ENCODE assay signal across 9 cellular contexts in the genomic region with DNA sequence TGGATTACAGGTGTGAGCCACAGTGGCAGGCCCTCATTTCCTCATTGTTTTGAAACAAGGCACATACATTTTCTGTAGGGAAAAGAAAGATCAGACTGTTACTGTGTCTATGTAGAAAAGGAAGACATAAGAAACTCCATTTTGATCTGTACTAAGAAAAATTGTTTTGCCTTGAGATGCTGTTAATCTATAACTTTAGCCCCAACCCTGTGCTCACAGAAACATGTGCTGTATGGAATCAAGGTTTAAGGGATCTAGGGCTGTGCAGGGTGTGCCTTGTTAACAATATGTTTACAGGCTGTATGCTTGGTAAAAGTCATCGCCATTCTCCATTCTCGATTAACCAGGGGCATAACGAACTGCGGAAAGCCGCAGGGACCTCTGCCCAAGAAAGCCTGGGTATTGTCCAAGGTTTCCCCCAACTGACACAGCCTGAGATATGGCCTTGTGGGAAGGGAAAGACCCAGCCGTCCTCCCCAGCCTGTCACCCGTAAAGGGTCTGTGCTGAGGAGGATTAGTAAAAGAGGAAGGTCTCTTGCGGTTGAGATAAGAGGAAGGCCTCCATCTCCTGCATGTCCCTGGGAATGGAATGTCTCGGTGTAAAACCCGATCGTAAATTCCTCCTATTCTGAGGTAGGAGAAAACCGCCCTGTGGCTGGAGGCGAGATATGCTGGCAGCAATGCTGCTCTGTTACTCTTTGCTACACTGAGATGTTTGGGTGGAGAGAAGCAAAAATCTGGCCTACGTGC. TPM values are rescaled to one million over a fixed set of nuclear protein-coding genes. Genes with fewer than 3 reads are reported as not detected.
DNase-seq lines count a peak whose midpoint lies in the region; ATAC-seq, FAIRE-seq and TF ChIP-seq lines count a peak whose summit lies in the region.
"Not testable (repeated sequence)": the region's sequence is repeated elsewhere in the genome, so short reads cannot be mapped to it uniquely, and the experiment has no call there.
"Had no signal": no experiment of that assay in that cellular context is flagged by ENCODE, and none has a peak within 500 bp of the region (broad histone marks: within the 10 kb centered on the region; RNA-seq: fewer than 3 reads in every experiment).

No MANE protein-coding gene starts in this region.

- H3K27me3 ChIP-seq in GM12878 (replicated peaks in 1 of 2; ENCODE audit: control insufficient read depth in 2 of 2, insufficient read depth in 2 of 2, low read length in 1 of 2); pancreas: not testable (repeated sequence)

- not testable (repeated sequence) for H3K36me3 Mint-ChIP-seq in glutamatergic neuron (ENCODE audit: unreplicated experiment)

- not testable (repeated sequence) for TF ChIP-seq POLR2A in NB4 (IDR thresholded peaks at IDR 0.05; ENCODE audit: extremely low read depth, insufficient read length); GM12878 (IDR thresholded peaks at IDR 0.05; ENCODE audit: low read depth, low read length)

- CTCF ChIA-PET in GM12878 (lab: Yijun Ruan, JAX): not testable (repeated sequence)

- not testable (repeated sequence) for H3K9ac ChIP-seq in GM12878 (ENCODE audit: control insufficient read depth, insufficient read depth, low read length)

- not testable (repeated sequence) for H3K4me3 Mint-ChIP-seq in glutamatergic neuron (ENCODE audit: unreplicated experiment)

- TF ChIP-seq RAD21 in GM12878 (IDR thresholded peaks at IDR 0.05; ENCODE audit: insufficient read depth, low read depth, low read length): not testable (repeated sequence)

- TF ChIP-seq CTCF in NB4 (IDR thresholded peaks at IDR 0.05; ENCODE audit: low read depth, low read length); GM12878 (IDR thresholded peaks at IDR 0.05 in 2 of 3, conservative IDR thresholded peaks at IDR 0.05 in 1 of 3; ENCODE audit: control insufficient read depth in 2 of 3, extremely low read depth in 1 of 3, insufficient read depth in 1 of 3, low read depth in 3 of 3, low read length in 3 of 3); glutamatergic neuron (IDR thresholded peaks at IDR 0.05; ENCODE audit: partially characterized antibody, unreplicated experiment); pancreas (IDR thresholded peaks at IDR 0.05): not testable (repeated sequence)

- 40% methylated on average over 14 of the region's 14 CpGs for WGBS in GM12878 (ENCODE audit: insufficient coverage, insufficient replicate concordance, low lambda C conversion rate, missing lambda C conversion rate)
- WGBS in pancreas, 2 donors: 22 to 36% methylated on average over 14 of the region's 14 CpGs

- in situ Hi-C loops in GM12878 (cut with MboI): not testable (repeated sequence)

- peaks cover 11% of the 10 kb centered on the region for H3K4me1 Mint-ChIP-seq in glutamatergic neuron (ENCODE audit: low read depth, unreplicated experiment)

- not testable (repeated sequence) for H3K27me3 Mint-ChIP-seq in glutamatergic neuron (ENCODE audit: unreplicated experiment)

- RAD21 ChIA-PET in GM12878 (lab: Charles Lee; ENCODE audit: unreplicated experiment): not testable (repeated sequence)

- H3K4me3 ChIP-seq in NB4 (ENCODE audit: low read depth, low read length); GM12878; pancreas: not testable (repeated sequence)

- TF ChIP-seq EP300 in GM12878 (IDR thresholded peaks at IDR 0.05; ENCODE audit: borderline replicate concordance in 1 of 2, control insufficient read depth in 1 of 2, low read depth in 2 of 2, low read length in 2 of 2): not testable (repeated sequence)

- POLR2A ChIA-PET in GM12878 (lab: Charles Lee): not testable (repeated sequence)

- H3K9me3 ChIP-seq in GM12878 (replicated peaks; ENCODE audit: control insufficient read depth, insufficient read depth, low read length); pancreas: not testable (repeated sequence)

- H3K27ac Mint-ChIP-seq in glutamatergic neuron (ENCODE audit: unreplicated experiment): peak overlapping the region; percentile 3

- H3K79me2 ChIP-seq in GM12878 (ENCODE audit: control insufficient read depth, insufficient read depth, low read length): not testable (repeated sequence)

- FAIRE-seq in GM12878 (lab: Jason Lieb, UNC): not testable (repeated sequence)
- peak; percentile 66 for FAIRE-seq in pancreas (lab: Jason Lieb, UNC)

- not testable (repeated sequence) for H3K27ac ChIP-seq in GM12878 (ENCODE audit: control insufficient read depth, insufficient read depth)
- peak overlapping the region in 1 of 4 donors; percentile 13 for H3K27ac ChIP-seq in pancreas

- not testable (repeated sequence) for H4K20me1 ChIP-seq in GM12878 (ENCODE audit: control insufficient read depth, insufficient read depth)

- not testable (repeated sequence) for H3K9me3 Mint-ChIP-seq in glutamatergic neuron (ENCODE audit: unreplicated experiment)

- SMC1A ChIA-PET in GM12878 (lab: Charles Lee; ENCODE audit: uncharacterized antibody, unreplicated experiment): not testable (repeated sequence)

- intact Hi-C loops in GM12878 (cut with micrococcal nuclease; ENCODE audit: unreplicated experiment); pancreas (cut with DNase I): not testable (repeated sequence)

- not testable (repeated sequence) for H3K4me1 ChIP-seq in GM12878 (ENCODE audit: control insufficient read depth, insufficient read depth, low read length); pancreas

- not testable (repeated sequence) for H3K36me3 ChIP-seq in GM12878 (ENCODE audit: control insufficient read depth in 2 of 2, insufficient read depth in 2 of 2, low read length in 1 of 2); pancreas

- H3K4me2 ChIP-seq in GM12878 (ENCODE audit: control insufficient read depth, insufficient read depth): not testable (repeated sequence)

- H2AFZ ChIP-seq in GM12878 (ENCODE audit: control insufficient read depth, low read depth, low read length): not testable (repeated sequence)

- BruUV-seq in GM12878 (replicated peaks; lab: Mats Ljungman, UMichigan): not testable (repeated sequence)

- not testable (repeated sequence) for ATAC-seq in GM12878
- peak in 1 of 4 donors; percentile 32 for ATAC-seq in pancreas

- DNase-seq in GDM1 (lab: John Stamatoyannopoulos, UW): peak; percentile 89
- peak; percentile 61 for DNase-seq in NB4 (ENCODE audit: low read depth)
- DNase-seq in SKM-1 treated with dmso at 0.1 percent for 144 hours (lab: John Stamatoyannopoulos, UW; ENCODE audit: unreplicated experiment): peak; percentile 41
- DNase-seq in GM12878 (ENCODE audit: low read depth, low spot score); glutamatergic neuron; pancreas: not testable (repeated sequence)
- peak; percentile 36 for DNase-seq in left kidney (ENCODE audit: low read depth, low spot score)

RNA-seq across cellular contexts. Expression of a gene that starts 2.0 kb away (rescaled TPM):
- total RNA-seq in GM12878 (2013; cell fraction: nucleolus; rRNA removed): 1.2 and 2.2 TPM in 2 replicates
- total RNA-seq in GM12878 (2014; rRNA removed): 0.05 TPM in 1 of 2 replicates, not detected in the other
- 0.18 TPM in 1 of 2 replicates, not detected in the other for total RNA-seq in GM12878 (2014; rRNA removed; fragmentation: Illumina TruSeq; extraction: Trizol)
- 0.36 and 0.82 TPM in 2 replicates for total RNA-seq in GM12878 (2021)
- polyA plus RNA-seq in GM12878 (2011; ENCODE audit: low read depth): not detected
- 0.13 and 0.35 TPM in 2 replicates for polyA plus RNA-seq in GM12878 (2011; rRNA removed)
- polyA plus RNA-seq in GM12878 (2011; cell fraction: cytosol; rRNA removed): 0.06 and 0.10 TPM in 2 replicates
- polyA plus RNA-seq in GM12878 (2011; cell fraction: nucleus; rRNA removed): 0.31 and 0.36 TPM in 2 replicates
- polyA plus RNA-seq in GM12878 (2012): 0.18 and 0.30 TPM in 2 replicates
- polyA plus RNA-seq in GM12878 (2014; fragmentation: Illumina TruSeq; extraction: Trizol): 0.28 and 0.36 TPM in 2 replicates
- polyA plus RNA-seq in GM12878 (2014; fragmentation: Nextera tagmentation; extraction: Ambion mirVana): under 1 TPM; 0.05 TPM
- polyA plus RNA-seq in GM12878 (2014; rRNA removed): 0.10 and 0.91 TPM in 2 replicates
- polyA plus RNA-seq in GM12878 (2016; fragmentation: Nextera tagmentation; extraction: Ambion mirVana): under 1 TPM in 1 of 2 experiments, not detected in 1; 0.17 TPM
- 0.22 and 0.36 TPM in 2 replicates for polyA minus RNA-seq in GM12878 (2011; rRNA and poly(A)+ RNA removed)
- not detected in 2 replicates for polyA minus RNA-seq in GM12878 (2011; cell fraction: cytosol; rRNA and poly(A)+ RNA removed)
- 0.36 and 0.77 TPM in 2 replicates for polyA minus RNA-seq in GM12878 (2011; cell fraction: nucleus; rRNA and poly(A)+ RNA removed)
- total RNA-seq in glutamatergic neuron (ENCODE audit: unreplicated experiment): 0.64 TPM
- total RNA-seq in pancreas: 1 to 10 TPM in 2 of 6 donors, under 1 TPM in 4; 0.37 to 1.7 (median 0.86) TPM
- under 1 TPM; 0.09 to 0.80 TPM for polyA plus RNA-seq in pancreas
- total RNA-seq: A673; CD4-positive, CD25-positive, alpha-beta regulatory T cell had no signal

RNA-seq across cellular contexts. Expression of a gene that starts 7.0 kb away (rescaled TPM):
- total RNA-seq in GM12878 (2013; cell fraction: nucleolus; rRNA removed): 16.7 and 20.1 TPM in 2 replicates
- total RNA-seq in GM12878 (2014; rRNA removed): 91.6 and 116 TPM in 2 replicates
- 132 and 135 TPM in 2 replicates for total RNA-seq in GM12878 (2014; rRNA removed; fragmentation: Illumina TruSeq; extraction: Trizol)
- 68.2 and 73.9 TPM in 2 replicates for total RNA-seq in GM12878 (2021)
- 66.9 TPM for polyA plus RNA-seq in GM12878 (2011; ENCODE audit: low read depth)
- polyA plus RNA-seq in GM12878 (2011; rRNA removed): 179 and 268 TPM in 2 replicates
- polyA plus RNA-seq in GM12878 (2011; cell fraction: cytosol; rRNA removed): 48.2 and 57.0 TPM in 2 replicates
- 41.2 and 48.6 TPM in 2 replicates for polyA plus RNA-seq in GM12878 (2011; cell fraction: nucleus; rRNA removed)
- polyA plus RNA-seq in GM12878 (2012): 71.3 and 86.8 TPM in 2 replicates
- polyA plus RNA-seq in GM12878 (2014; fragmentation: Illumina TruSeq; extraction: Trizol): 171 and 178 TPM in 2 replicates
- polyA plus RNA-seq in GM12878 (2014; fragmentation: Nextera tagmentation; extraction: Ambion mirVana): 100 to 1,000 TPM; 405 to 487 TPM
- polyA plus RNA-seq in GM12878 (2014; rRNA removed): 90.3 and 119 TPM in 2 replicates
- 100 to 1,000 TPM; 254 to 271 TPM for polyA plus RNA-seq in GM12878 (2016; fragmentation: Nextera tagmentation; extraction: Ambion mirVana)
- polyA minus RNA-seq in GM12878 (2011; rRNA and poly(A)+ RNA removed): 28.0 and 49.1 TPM in 2 replicates
- 19.1 and 19.4 TPM in 2 replicates for polyA minus RNA-seq in GM12878 (2011; cell fraction: cytosol; rRNA and poly(A)+ RNA removed)
- 8.6 and 14.2 TPM in 2 replicates for polyA minus RNA-seq in GM12878 (2011; cell fraction: nucleus; rRNA and poly(A)+ RNA removed)
- 67.6 TPM for total RNA-seq in glutamatergic neuron (ENCODE audit: unreplicated experiment)
- total RNA-seq in pancreas: 10 to 100 TPM; 14.6 to 34.9 (median 27.3) TPM
- 10 to 100 TPM; 32.4 to 56.6 TPM for polyA plus RNA-seq in pancreas

RNA-seq across cellular contexts. Expression of a gene that starts 38.2 kb away (rescaled TPM):
- total RNA-seq in GM12878 (2013; cell fraction: nucleolus; rRNA removed): not detected in 2 replicates
- total RNA-seq in GM12878 (2014; rRNA removed): 0.33 TPM in 1 of 2 replicates, not detected in the other
- total RNA-seq in GM12878 (2014; rRNA removed; fragmentation: Illumina TruSeq; extraction: Trizol): 0.13 TPM in 1 of 2 replicates, not detected in the other
- total RNA-seq in GM12878 (2021): 0.16 TPM in 1 of 2 replicates, not detected in the other
- not detected for polyA plus RNA-seq in GM12878 (2011; ENCODE audit: low read depth)
- 0.29 and 0.81 TPM in 2 replicates for polyA plus RNA-seq in GM12878 (2011; rRNA removed)
- polyA plus RNA-seq in GM12878 (2011; cell fraction: cytosol; rRNA removed): 0.32 and 0.33 TPM in 2 replicates
- polyA plus RNA-seq in GM12878 (2011; cell fraction: nucleus; rRNA removed): 1.1 TPM in 2 replicates
- polyA plus RNA-seq in GM12878 (2012): 0.34 and 0.37 TPM in 2 replicates
- 0.14 and 0.31 TPM in 2 replicates for polyA plus RNA-seq in GM12878 (2014; fragmentation: Illumina TruSeq; extraction: Trizol)
- under 1 TPM in 1 of 2 experiments, not detected in 1; 0.35 TPM for polyA plus RNA-seq in GM12878 (2014; fragmentation: Nextera tagmentation; extraction: Ambion mirVana)
- polyA plus RNA-seq in GM12878 (2014; rRNA removed): 0.69 and 0.81 TPM in 2 replicates
- under 1 TPM in 1 of 2 experiments, not detected in 1; 0.19 TPM for polyA plus RNA-seq in GM12878 (2016; fragmentation: Nextera tagmentation; extraction: Ambion mirVana)
- 0.46 TPM in 1 of 2 replicates, not detected in the other for polyA minus RNA-seq in GM12878 (2011; rRNA and poly(A)+ RNA removed)
- not detected in 2 replicates for polyA minus RNA-seq in GM12878 (2011; cell fraction: cytosol; rRNA and poly(A)+ RNA removed)
- 0.48 TPM in 1 of 2 replicates, not detected in the other for polyA minus RNA-seq in GM12878 (2011; cell fraction: nucleus; rRNA and poly(A)+ RNA removed)
- 1.0 TPM for total RNA-seq in glutamatergic neuron (ENCODE audit: unreplicated experiment)
- 1 to 10 TPM in 1 of 6 donors, under 1 TPM in 5; 0.18 to 1.0 (median 0.69) TPM for total RNA-seq in pancreas
- 1 to 10 TPM in 1 of 2 donors, under 1 TPM in 1; 0.65 to 1.3 TPM for polyA plus RNA-seq in pancreas
- total RNA-seq: A673 had no signal
